ENCODE assay signal across 9 cellular contexts in genomic region chr3:140943781-140944547, GRCh38. TPM values are rescaled to one million over a fixed set of nuclear protein-coding genes. Genes with fewer than 3 reads are reported as not detected.
DNase-seq lines count a peak whose midpoint lies in the region; ATAC-seq, FAIRE-seq and TF ChIP-seq lines count a peak whose summit lies in the region.
"Had no signal": no experiment of that assay in that cellular context is flagged by ENCODE, and none has a peak within 500 bp of the region (broad histone marks: within the 10 kb centered on the region; RNA-seq: fewer than 3 reads in every experiment).

No MANE protein-coding gene starts in this region.

- H3K27me3 ChIP-seq in SU-DHL-6 (ENCODE audit: low read length) (no peaks in the 10 kb centered on the region), foreskin keratinocyte (no peaks in the 10 kb centered on the region), small intestine (ENCODE audit: control insufficient read depth in 2 of 2, insufficient read depth in 2 of 2, low read length in 2 of 2) (no peaks in the 10 kb centered on the region)

- H3K9me3 Mint-ChIP-seq in activated CD4-positive, alpha-beta T cell treated with anti-CD3 and anti-CD28 coated beads, Interleukin-2, amount 10 ng/mL, durations not matched to agents 24 days and 14 days: peaks cover 9% of the 10 kb centered on the region

- H3K4me1 ChIP-seq in foreskin keratinocyte (peaks cover 13% of the 10 kb centered on the region), small intestine (ENCODE audit: control insufficient read depth in 2 of 2, insufficient read depth in 1 of 2, low read depth in 1 of 2, low read length in 1 of 2) (peaks cover 4 to 8% of the 10 kb centered on the region in 2 donors)

- H3K4me3 Mint-ChIP-seq in activated CD4-positive, alpha-beta T cell treated with anti-CD3 and anti-CD28 coated beads, Interleukin-2, amount 10 ng/mL, durations not matched to agents 24 days and 14 days: peak overlapping the region; percentile 97

- H4K20me1 ChIP-seq in SU-DHL-6 (ENCODE audit: low read depth, low read length): peaks cover 20% of the 10 kb centered on the region; the same call in 1 of the 2 replicates

- FAIRE-seq in small intestine (lab: Jason Lieb, UNC): no peak

- peaks cover 12% of the 10 kb centered on the region for H3K27me3 Mint-ChIP-seq in activated CD4-positive, alpha-beta T cell treated with anti-CD3 and anti-CD28 coated beads, Interleukin-2, amount 10 ng/mL, durations not matched to agents 24 days and 14 days

- H3K79me2 ChIP-seq in SU-DHL-6 (ENCODE audit: insufficient read depth, low read length): peaks cover 68% of the 10 kb centered on the region

- ATAC-seq in foreskin keratinocyte: no peak

- no peak for DNase-seq in activated CD4-positive, alpha-beta T cell treated with anti-CD3 and anti-CD28 coated beads, Interleukin-2, amount 10 ng/mL, durations not matched to agents 24 days and 14 days
- no peak for DNase-seq in activated CD4-positive, alpha-beta T cell treated with anti-CD3 and anti-CD28 coated beads, Interleukin-2, amount 50 U/mL, for 48 hours
- DNase-seq in foreskin keratinocyte (no peak), small intestine (peak; percentile 82), DMS153 (lab: John Stamatoyannopoulos, UW) (no peak), iPS-NIHi11 (ENCODE audit: low spot score) (no peak)
- no peak for DNase-seq in activated effector memory CD4-positive, alpha-beta T cell treated with anti-CD3 and anti-CD28 coated beads, Interleukin-2, amount 50 U/mL, for 16 hours
- DNase-seq: amygdala had no signal

- 0 out of 2 replicates have a peak, but pooled peaks cover 8% of the 10 kb centered on the region for H3F3A ChIP-seq in SU-DHL-6 (ENCODE audit: insufficient read depth)

- H3K9ac ChIP-seq in SU-DHL-6 (ENCODE audit: low read length): peak overlapping the region; percentile 89

- TF ChIP-seq CTCF in SU-DHL-6 (IDR thresholded peaks at IDR 0.05; ENCODE audit: insufficient read depth, low read length, poor library complexity, severe bottlenecking) (no peak), foreskin keratinocyte (conservative IDR thresholded peaks at IDR 0.05) (no peak)

- H3K4me3 ChIP-seq in SU-DHL-6 (ENCODE audit: insufficient read depth, low read length, poor library complexity, severe bottlenecking) (peak overlapping the region; percentile 87), small intestine (ENCODE audit: low read depth in 1 of 2, low read length in 2 of 2) (peak overlapping the region in 1 of 2 donors; percentile 72)

- H3K27ac ChIP-seq in SU-DHL-6 (ENCODE audit: low read depth, low read length) (no peak overlapping the region), foreskin keratinocyte (peak overlapping the region; percentile 79), small intestine (ENCODE audit: low read depth in 1 of 2, low read length in 1 of 2) (no peak overlapping the region)

- intact Hi-C loops in activated CD4-positive, alpha-beta T cell treated with anti-CD3 and anti-CD28 coated beads, Interleukin-2, amount 10 ng/mL, durations not matched to agents 24 days and 14 days (cut with micrococcal nuclease): loop anchor here (5.0 to 10.0 kb wide), 4 partner anchors 73 to 1559 kb away; partner anchors contain the start of genes COPB2 and RNF7

- H3K36me3 ChIP-seq in SU-DHL-6 (ENCODE audit: low read length) (no peaks in the 10 kb centered on the region), small intestine (ENCODE audit: control insufficient read depth in 2 of 2, insufficient read depth in 2 of 2, low read length in 2 of 2) (no peaks in the 10 kb centered on the region)

- no peak overlapping the region for H2AFZ ChIP-seq in SU-DHL-6 (ENCODE audit: low read depth, low read length, severe bottlenecking)

- H3K9me3 ChIP-seq in SU-DHL-6 (ENCODE audit: insufficient read depth, low read length) (no peaks in the 10 kb centered on the region), small intestine (ENCODE audit: control insufficient read depth, low read depth) (no peaks in the 10 kb centered on the region)

- H3K4me2 ChIP-seq in SU-DHL-6 (ENCODE audit: low read depth, low read length, poor library complexity, severe bottlenecking): peak overlapping the region; percentile 80

- no peaks in the 10 kb centered on the region for H3K9me2 ChIP-seq in SU-DHL-6 (replicated peaks; ENCODE audit: insufficient read depth, low read length)

- H3K36me3 Mint-ChIP-seq in activated CD4-positive, alpha-beta T cell treated with anti-CD3 and anti-CD28 coated beads, Interleukin-2, amount 10 ng/mL, durations not matched to agents 24 days and 14 days (ENCODE audit: low read depth): peaks cover 18% of the 10 kb centered on the region

- peaks cover 33% of the 10 kb centered on the region for H3K4me1 Mint-ChIP-seq in activated CD4-positive, alpha-beta T cell treated with anti-CD3 and anti-CD28 coated beads, Interleukin-2, amount 10 ng/mL, durations not matched to agents 24 days and 14 days

- 16 to 60% (median 30%) methylated on average over 5 of the region's 5 CpGs for WGBS in small intestine, 3 donors

- no peak overlapping the region for H3K27ac Mint-ChIP-seq in activated CD4-positive, alpha-beta T cell treated with anti-CD3 and anti-CD28 coated beads, Interleukin-2, amount 10 ng/mL, durations not matched to agents 24 days and 14 days

RNA-seq across cellular contexts. Expression of gene SLC25A36, which starts 2.3 kb away (rescaled TPM):
- 56.3 and 58.9 TPM in 2 replicates for total RNA-seq in activated CD4-positive, alpha-beta T cell treated with anti-CD3 and anti-CD28 coated beads, Interleukin-2, amount 10 ng/mL, durations not matched to agents 24 days and 14 days
- total RNA-seq in foreskin keratinocyte: 41.5 and 42.2 TPM in 2 replicates
- polyA plus RNA-seq in foreskin keratinocyte (6.5 and 7.6 TPM in 2 replicates), small intestine (10 to 100 TPM; 19.2 to 28.2 (median 21.3) TPM)
